Comparison of ENCODE assay signal across 8 cellular contexts in the genomic region with DNA sequence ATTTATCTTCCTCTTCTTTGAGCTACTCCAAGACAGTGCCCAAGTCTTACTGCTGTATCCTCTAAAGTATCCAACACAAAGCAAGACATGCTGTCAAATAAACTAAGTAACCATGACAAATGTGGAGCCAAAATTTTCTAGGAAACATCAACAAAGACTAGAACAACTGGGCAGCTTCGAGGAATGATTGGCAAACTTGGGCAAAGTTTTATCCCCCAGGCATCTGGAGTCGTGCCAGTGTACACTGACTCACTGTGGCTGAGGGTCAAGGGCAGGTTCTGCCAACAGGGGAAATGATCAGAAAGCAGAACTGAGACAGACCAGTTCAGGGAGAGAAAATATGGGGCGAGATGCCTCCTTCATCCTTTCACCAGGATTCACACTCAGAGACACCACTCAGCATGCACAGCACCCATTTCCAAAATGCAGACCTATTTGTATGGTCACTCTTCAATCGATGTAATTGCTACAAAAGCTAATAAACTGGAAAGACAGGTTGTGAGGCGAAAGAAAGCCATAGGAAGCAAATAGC.
DNase-seq lines count a peak whose midpoint lies in the region; ATAC-seq, FAIRE-seq and TF ChIP-seq lines count a peak whose summit lies in the region.

No MANE protein-coding gene starts in this region.

- H3K4me1 Mint-ChIP-seq in activated CD8-positive, alpha-beta T cell treated with anti-CD3 and anti-CD28 coated beads for 36 hours (ENCODE audit: low read depth) = peaks cover 21% of the 10 kb centered on the region

- H3K9me3 Mint-ChIP-seq in activated CD8-positive, alpha-beta T cell treated with anti-CD3 and anti-CD28 coated beads for 36 hours = no peaks in the 10 kb centered on the region

- H3K27me3 Mint-ChIP-seq in activated CD8-positive, alpha-beta T cell treated with anti-CD3 and anti-CD28 coated beads for 36 hours = no peaks in the 10 kb centered on the region

- intact Hi-C loops in pancreas (cut with DNase I) = loop anchor here in 1 of 3 donors (10.0 kb wide), 1 partner anchor 63 kb away; the partner anchor contains the start of gene MB21D2
- intact Hi-C loops in activated CD8-positive, alpha-beta T cell treated with anti-CD3 and anti-CD28 coated beads for 36 hours (cut with micrococcal nuclease) = no loop called here

- ATAC-seq in HG02759 (IDR thresholded peaks at IDR 0.05; ENCODE audit: unreplicated experiment) = peak; percentile 58
- peak; percentile 94 to 97 (median 94) for ATAC-seq in pancreas
- no peak for ATAC-seq in activated CD8-positive, alpha-beta T cell treated with anti-CD3 and anti-CD28 coated beads for 36 hours

- no peak overlapping the region for H3K4me3 ChIP-seq in pancreas

- H3K36me3 ChIP-seq in pancreas = no peaks in the 10 kb centered on the region

- H3K4me3 Mint-ChIP-seq in activated CD8-positive, alpha-beta T cell treated with anti-CD3 and anti-CD28 coated beads for 36 hours = no peak overlapping the region

- CTCF ChIA-PET in activated CD8-positive, alpha-beta T cell treated with anti-CD3 and anti-CD28 coated beads for 36 hours (lab: Charles Lee) = no interaction called here

- TF ChIP-seq CTCF in pancreas (IDR thresholded peaks at IDR 0.05) = no peak
- no peak for TF ChIP-seq CTCF in activated CD8-positive, alpha-beta T cell treated with anti-CD3 and anti-CD28 coated beads for 36 hours (IDR thresholded peaks at IDR 0.05)

- POLR2A ChIA-PET in activated CD8-positive, alpha-beta T cell treated with anti-CD3 and anti-CD28 coated beads for 36 hours (lab: Charles Lee) = no interaction called here

- WGBS in pancreas, 2 donors = 10 to 11% methylated on average over 5 of the region's 5 CpGs

- FAIRE-seq in GM18507 (lab: Jason Lieb, UNC) (peak; percentile 81), pancreas (lab: Jason Lieb, UNC) (no peak)

- peak overlapping the region in 2 of 4 donors; percentile 10 to 22 for H3K27ac ChIP-seq in pancreas

- H3K36me3 Mint-ChIP-seq in activated CD8-positive, alpha-beta T cell treated with anti-CD3 and anti-CD28 coated beads for 36 hours (ENCODE audit: low read depth) = no peaks in the 10 kb centered on the region

- peaks cover 11 to 16% (median 14%) of the 10 kb centered on the region in 3 donors for H3K4me1 ChIP-seq in pancreas

- no peak overlapping the region for H3K27ac Mint-ChIP-seq in activated CD8-positive, alpha-beta T cell treated with anti-CD3 and anti-CD28 coated beads for 36 hours

- no peaks in the 10 kb centered on the region for H3K9me3 ChIP-seq in pancreas

- H3K27me3 ChIP-seq in pancreas = no peaks in the 10 kb centered on the region

- DNase-seq in GM18507 (ENCODE audit: extremely low spot score, insufficient read length, low read depth) (no peak), NOMO-1 treated with DMSO at 0.1 percent for 48 hours (lab: John Stamatoyannopoulos, UW; ENCODE audit: unreplicated experiment) (peak; percentile 88), epidermal melanocyte (ENCODE audit: insufficient read length, low spot score) (peak; percentile 37), pancreas (peak; percentile 83 to 90 (median 86)), SK-N-DZ (ENCODE audit: low spot score) (no peak)
- DNase-seq in stimulated activated naive CD4-positive, alpha-beta T cell (lab: John Stamatoyannopoulos, UW) = no peak
- DNase-seq in activated CD8-positive, alpha-beta T cell treated with anti-CD3 and anti-CD28 coated beads for 36 hours = no peak

Comparison
In these comparisons a context has a peak if more than half of its experiments do, and no peak if none do; other contexts are left out.
1. DNase-seq: peak in NOMO-1 treated with DMSO at 0.1 percent for 48 hours (single experiment), epidermal melanocyte (single experiment) and pancreas (6 of 6); none in GM18507 (single experiment), SK-N-DZ (single experiment), stimulated activated naive CD4-positive, alpha-beta T cell (0 of 6) and activated CD8-positive, alpha-beta T cell treated with anti-CD3 and anti-CD28 coated beads for 36 hours (single experiment).